In genomic region chr22:38223289-38223960, GRCh38 we compare ENCODE assay signal across 14 cellular contexts. TPM values are rescaled to one million over a fixed set of nuclear protein-coding genes. Genes with fewer than 3 reads are reported as not detected.
A peak's percentile ranks its signal among the peaks of the same experiment; 100 is the strongest.
DNase-seq lines count a peak whose midpoint lies in the region; ATAC-seq, FAIRE-seq and TF ChIP-seq lines count a peak whose summit lies in the region.
"Had no signal": no experiment of that assay in that cellular context is flagged by ENCODE, and none has a peak within 500 bp of the region (broad histone marks: within the 10 kb centered on the region; RNA-seq: fewer than 3 reads in every experiment).

No MANE protein-coding gene starts in this region.

- no peaks in the 10 kb centered on the region for H4K20me1 ChIP-seq in GM12878 (ENCODE audit: control insufficient read depth, insufficient read depth)

- no peaks in the 10 kb centered on the region for H3K9me3 Mint-ChIP-seq in activated CD8-positive, alpha-beta T cell treated with anti-CD3 and anti-CD28 coated beads, Interleukin-2, amount 10 ng/mL, durations not matched to agents 7 days and 5 days (ENCODE audit: insufficient read depth)
- no peaks in the 10 kb centered on the region for H3K9me3 Mint-ChIP-seq in activated CD8-positive, alpha-beta T cell treated with anti-CD3 and anti-CD28 coated beads for 36 hours
- H3K9me3 Mint-ChIP-seq in effector memory CD8-positive, alpha-beta T cell: no peaks in the 10 kb centered on the region
- H3K9me3 Mint-ChIP-seq in activated CD4-positive, alpha-beta T cell treated with anti-CD3 and anti-CD28 coated beads, Interleukin-2, amount 10 ng/mL, durations not matched to agents 7 days and 5 days: no peaks in the 10 kb centered on the region
- H3K9me3 Mint-ChIP-seq: neural crest cell had no signal

- POLR2A ChIA-PET in activated CD8-positive, alpha-beta T cell treated with anti-CD3 and anti-CD28 coated beads, Interleukin-2, amount 10 ng/mL, durations not matched to agents 7 days and 5 days (lab: Charles Lee): no interaction called here
- POLR2A ChIA-PET in activated CD8-positive, alpha-beta T cell treated with anti-CD3 and anti-CD28 coated beads for 36 hours (lab: Charles Lee): interaction anchor here (0.8 to 1.7 kb wide), 2 partner anchors 9 to 109 kb away, joined by 3 read pairs; no protein-coding TSS in a partner anchor
- POLR2A ChIA-PET in GM12878 (lab: Charles Lee): interaction anchor here (0.9 kb wide), 1 partner anchor 37 kb away, joined by 3 read pairs; no protein-coding TSS in a partner anchor
- POLR2A ChIA-PET in activated CD4-positive, alpha-beta T cell treated with anti-CD3 and anti-CD28 coated beads, Interleukin-2, amount 10 ng/mL, durations not matched to agents 7 days and 5 days (lab: Charles Lee): no interaction called here

- H3K27ac ChIP-seq in GM12878 (ENCODE audit: control insufficient read depth, insufficient read depth) (no peak overlapping the region), upper lobe of right lung (peak overlapping the region; percentile 30)

- FAIRE-seq in GM12878 (lab: Jason Lieb, UNC): no peak
- FAIRE-seq: A204.1 had no signal

- H3K36me3 ChIP-seq in GM12878 (ENCODE audit: control insufficient read depth in 2 of 2, insufficient read depth in 2 of 2, low read length in 1 of 2) (peaks cover 0 to under 1% of the 10 kb centered on the region in 2 experiments; a peak in 2 of 4 replicates), upper lobe of right lung (peaks cover 40% of the 10 kb centered on the region)

- no peak overlapping the region for H3K4me2 ChIP-seq in GM12878 (ENCODE audit: control insufficient read depth, insufficient read depth)

- no peak overlapping the region for H3K4me3 Mint-ChIP-seq in activated CD8-positive, alpha-beta T cell treated with anti-CD3 and anti-CD28 coated beads, Interleukin-2, amount 10 ng/mL, durations not matched to agents 7 days and 5 days
- no peak overlapping the region for H3K4me3 Mint-ChIP-seq in activated CD8-positive, alpha-beta T cell treated with anti-CD3 and anti-CD28 coated beads for 36 hours
- no peak overlapping the region for H3K4me3 Mint-ChIP-seq in effector memory CD8-positive, alpha-beta T cell
- H3K4me3 Mint-ChIP-seq in activated CD4-positive, alpha-beta T cell treated with anti-CD3 and anti-CD28 coated beads, Interleukin-2, amount 10 ng/mL, durations not matched to agents 7 days and 5 days: no peak overlapping the region
- H3K4me3 Mint-ChIP-seq: neural crest cell had no signal

- no peak overlapping the region for H2AFZ ChIP-seq in GM12878 (ENCODE audit: control insufficient read depth, low read depth, low read length)

- H3K9ac ChIP-seq in GM12878 (ENCODE audit: control insufficient read depth, insufficient read depth, low read length): no peak overlapping the region

- CTCF ChIA-PET in activated CD8-positive, alpha-beta T cell treated with anti-CD3 and anti-CD28 coated beads, Interleukin-2, amount 10 ng/mL, durations not matched to agents 7 days and 5 days (lab: Charles Lee): no interaction called here
- CTCF ChIA-PET in activated CD8-positive, alpha-beta T cell treated with anti-CD3 and anti-CD28 coated beads for 36 hours (lab: Charles Lee): interaction anchor here (0.9 kb wide), 1 partner anchor 172 kb away, joined by 3 read pairs; no protein-coding TSS in a partner anchor
- CTCF ChIA-PET in GM12878 (lab: Yijun Ruan, JAX): no interaction called here
- CTCF ChIA-PET in activated CD4-positive, alpha-beta T cell treated with anti-CD3 and anti-CD28 coated beads, Interleukin-2, amount 10 ng/mL, durations not matched to agents 7 days and 5 days (lab: Charles Lee): interaction anchor here (0.5 to 1.8 kb wide), 3 partner anchors 11 to 107 kb away, joined by 3 to 7 read pairs (median 4); no protein-coding TSS in a partner anchor

- 57% methylated on average over 12 of the region's 12 CpGs for WGBS in GM12878 (ENCODE audit: insufficient coverage, insufficient replicate concordance, low lambda C conversion rate, missing lambda C conversion rate)

- H3K36me3 Mint-ChIP-seq in activated CD8-positive, alpha-beta T cell treated with anti-CD3 and anti-CD28 coated beads, Interleukin-2, amount 10 ng/mL, durations not matched to agents 7 days and 5 days (ENCODE audit: low read depth): peaks cover 2% of the 10 kb centered on the region
- H3K36me3 Mint-ChIP-seq in activated CD8-positive, alpha-beta T cell treated with anti-CD3 and anti-CD28 coated beads for 36 hours (ENCODE audit: low read depth): no peaks in the 10 kb centered on the region
- peaks cover 45% of the 10 kb centered on the region for H3K36me3 Mint-ChIP-seq in effector memory CD8-positive, alpha-beta T cell (ENCODE audit: insufficient read depth)
- H3K36me3 Mint-ChIP-seq in activated CD4-positive, alpha-beta T cell treated with anti-CD3 and anti-CD28 coated beads, Interleukin-2, amount 10 ng/mL, durations not matched to agents 7 days and 5 days (ENCODE audit: low read depth): no peaks in the 10 kb centered on the region

- TF ChIP-seq CTCF in activated CD8-positive, alpha-beta T cell treated with anti-CD3 and anti-CD28 coated beads for 36 hours (IDR thresholded peaks at IDR 0.05): no peak
- TF ChIP-seq CTCF in GM12878 (IDR thresholded peaks at IDR 0.05 in 2 of 3, conservative IDR thresholded peaks at IDR 0.05 in 1 of 3; ENCODE audit: control insufficient read depth in 2 of 3, extremely low read depth in 1 of 3, insufficient read depth in 1 of 3, low read depth in 3 of 3, low read length in 3 of 3) (peak; percentile 6 to 23 (median 15); a peak in 2 of 6 replicates), upper lobe of right lung (IDR thresholded peaks at IDR 0.05) (no peak)

- H3K4me3 ChIP-seq in GM12878: no peak overlapping the region
- no peak overlapping the region for H3K4me3 ChIP-seq in upper lobe of right lung
- H3K4me3 ChIP-seq: coronary artery, skin epidermis had no signal

- TF ChIP-seq EP300 in GM12878 (IDR thresholded peaks at IDR 0.05; ENCODE audit: borderline replicate concordance in 1 of 2, control insufficient read depth in 1 of 2, low read depth in 2 of 2, low read length in 2 of 2): no peak

- H3K4me1 ChIP-seq in GM12878 (ENCODE audit: control insufficient read depth, insufficient read depth, low read length) (peaks cover 7% of the 10 kb centered on the region), upper lobe of right lung (peaks cover 24% of the 10 kb centered on the region)

- H3K27me3 ChIP-seq in GM12878 (replicated peaks in 1 of 2; ENCODE audit: control insufficient read depth in 2 of 2, insufficient read depth in 2 of 2, low read length in 1 of 2) (no peaks in the 10 kb centered on the region), upper lobe of right lung (no peaks in the 10 kb centered on the region)

- no peak for TF ChIP-seq POLR2A in GM12878 (IDR thresholded peaks at IDR 0.05; ENCODE audit: low read depth, low read length)

- no peak for DNase-seq in activated CD8-positive, alpha-beta T cell treated with anti-CD3 and anti-CD28 coated beads, Interleukin-2, amount 10 ng/mL, durations not matched to agents 7 days and 5 days
- no peak for DNase-seq in activated CD8-positive, alpha-beta T cell treated with anti-CD3 and anti-CD28 coated beads for 36 hours
- DNase-seq in GM12878 (ENCODE audit: low read depth, low spot score): no peak
- no peak for DNase-seq in left lobe of liver (ENCODE audit: low spot score)
- no peak for DNase-seq in upper lobe of right lung
- no peak for DNase-seq in effector memory CD8-positive, alpha-beta T cell
- no peak for DNase-seq in NCI-H2196 (lab: John Stamatoyannopoulos, UW; ENCODE audit: unreplicated experiment)
- no peak for DNase-seq in activated CD4-positive, alpha-beta T cell treated with anti-CD3 and anti-CD28 coated beads, Interleukin-2, amount 10 ng/mL, durations not matched to agents 7 days and 5 days
- DNase-seq: MV-4-11, NCI-H524 treated with DMSO at 0.1 percent for 48 hours had no signal

- no peaks in the 10 kb centered on the region for H3K79me2 ChIP-seq in GM12878 (ENCODE audit: control insufficient read depth, insufficient read depth, low read length)

- peaks cover 11% of the 10 kb centered on the region for H3K4me1 Mint-ChIP-seq in activated CD8-positive, alpha-beta T cell treated with anti-CD3 and anti-CD28 coated beads, Interleukin-2, amount 10 ng/mL, durations not matched to agents 7 days and 5 days (ENCODE audit: low read depth)
- H3K4me1 Mint-ChIP-seq in activated CD8-positive, alpha-beta T cell treated with anti-CD3 and anti-CD28 coated beads for 36 hours (ENCODE audit: low read depth): peaks cover 12% of the 10 kb centered on the region
- H3K4me1 Mint-ChIP-seq in effector memory CD8-positive, alpha-beta T cell (ENCODE audit: low read depth in 2 of 2): peaks cover 6 to 20% of the 10 kb centered on the region in 2 donors
- H3K4me1 Mint-ChIP-seq in activated CD4-positive, alpha-beta T cell treated with anti-CD3 and anti-CD28 coated beads, Interleukin-2, amount 10 ng/mL, durations not matched to agents 7 days and 5 days: peaks cover 9% of the 10 kb centered on the region

- ATAC-seq in activated CD8-positive, alpha-beta T cell treated with anti-CD3 and anti-CD28 coated beads, Interleukin-2, amount 10 ng/mL, durations not matched to agents 7 days and 5 days: no peak
- ATAC-seq in activated CD8-positive, alpha-beta T cell treated with anti-CD3 and anti-CD28 coated beads for 36 hours: no peak
- peak; percentile 44 for ATAC-seq in GM12878
- peak; percentile 12 for ATAC-seq in left lobe of liver
- ATAC-seq in upper lobe of right lung: no peak
- no peak for ATAC-seq in effector memory CD8-positive, alpha-beta T cell (replicated peaks)

- intact Hi-C loops in activated CD8-positive, alpha-beta T cell treated with anti-CD3 and anti-CD28 coated beads for 36 hours (cut with micrococcal nuclease): no loop called here
- intact Hi-C loops in GM12878 (cut with micrococcal nuclease; ENCODE audit: unreplicated experiment) (no loop called here), upper lobe of right lung (cut with DNase I) (no loop called here)

- RAD21 ChIA-PET in GM12878 (lab: Charles Lee; ENCODE audit: unreplicated experiment): no interaction called here

- H3K27me3 Mint-ChIP-seq in activated CD8-positive, alpha-beta T cell treated with anti-CD3 and anti-CD28 coated beads, Interleukin-2, amount 10 ng/mL, durations not matched to agents 7 days and 5 days (ENCODE audit: low read depth): no peaks in the 10 kb centered on the region
- no peaks in the 10 kb centered on the region for H3K27me3 Mint-ChIP-seq in activated CD8-positive, alpha-beta T cell treated with anti-CD3 and anti-CD28 coated beads for 36 hours
- no peaks in the 10 kb centered on the region for H3K27me3 Mint-ChIP-seq in effector memory CD8-positive, alpha-beta T cell
- no peaks in the 10 kb centered on the region for H3K27me3 Mint-ChIP-seq in activated CD4-positive, alpha-beta T cell treated with anti-CD3 and anti-CD28 coated beads, Interleukin-2, amount 10 ng/mL, durations not matched to agents 7 days and 5 days

- in situ Hi-C loops in GM12878 (cut with MboI): no loop called here

- peak overlapping the region; percentile 39 for H3K27ac Mint-ChIP-seq in activated CD8-positive, alpha-beta T cell treated with anti-CD3 and anti-CD28 coated beads, Interleukin-2, amount 10 ng/mL, durations not matched to agents 7 days and 5 days
- H3K27ac Mint-ChIP-seq in activated CD8-positive, alpha-beta T cell treated with anti-CD3 and anti-CD28 coated beads for 36 hours: no peak overlapping the region
- peak overlapping the region in 1 of 2 donors; percentile 95 for H3K27ac Mint-ChIP-seq in effector memory CD8-positive, alpha-beta T cell
- H3K27ac Mint-ChIP-seq in activated CD4-positive, alpha-beta T cell treated with anti-CD3 and anti-CD28 coated beads, Interleukin-2, amount 10 ng/mL, durations not matched to agents 7 days and 5 days: no peak overlapping the region

- H3K9me3 ChIP-seq in GM12878 (replicated peaks; ENCODE audit: control insufficient read depth, insufficient read depth, low read length) (no peaks in the 10 kb centered on the region), upper lobe of right lung (no peaks in the 10 kb centered on the region)

- SMC1A ChIA-PET in GM12878 (lab: Charles Lee; ENCODE audit: uncharacterized antibody, unreplicated experiment): no interaction called here

- no TSS peak for BruUV-seq in GM12878 (replicated peaks; lab: Mats Ljungman, UMichigan)

- TF ChIP-seq RAD21 in GM12878 (IDR thresholded peaks at IDR 0.05; ENCODE audit: insufficient read depth, low read depth, low read length): no peak

RNA-seq across cellular contexts. Expression of gene MAFF, which starts 21.6 kb away (rescaled TPM):
- 1 to 10 TPM; 6.8 to 9.1 TPM for total RNA-seq in activated CD8-positive, alpha-beta T cell treated with anti-CD3 and anti-CD28 coated beads, Interleukin-2, amount 10 ng/mL, durations not matched to agents 7 days and 5 days
- 10 to 100 TPM; 12.5 to 13.7 TPM for total RNA-seq in activated CD8-positive, alpha-beta T cell treated with anti-CD3 and anti-CD28 coated beads for 36 hours
- 6.2 and 10.1 TPM in 2 replicates for total RNA-seq in GM12878 (2013; cell fraction: nucleolus; rRNA removed)
- total RNA-seq in GM12878 (2014; rRNA removed) (1.0 and 1.1 TPM in 2 replicates), GM12878 (2014; rRNA removed; fragmentation: Illumina TruSeq; extraction: Trizol) (0.54 and 0.88 TPM in 2 replicates), GM12878 (2021) (0.87 and 1.4 TPM in 2 replicates), left lobe of liver (2.5 TPM), upper lobe of right lung (48.9 TPM)
- polyA plus RNA-seq in GM12878 (2011; ENCODE audit: low read depth): 0.91 TPM
- polyA plus RNA-seq in GM12878 (2011; rRNA removed) (1.9 and 2.3 TPM in 2 replicates), GM12878 (2014; fragmentation: Illumina TruSeq; extraction: Trizol) (0.57 and 0.81 TPM in 2 replicates), GM12878 (2014; fragmentation: Nextera tagmentation; extraction: Ambion mirVana) (under 1 TPM in 1 of 2 experiments, not detected in 1; 0.22 TPM), GM12878 (2014; rRNA removed) (1.0 and 1.3 TPM in 2 replicates), GM12878 (2016; fragmentation: Nextera tagmentation; extraction: Ambion mirVana) (under 1 TPM; 0.32 to 0.78 TPM)
- polyA plus RNA-seq in GM12878 (2011; cell fraction: cytosol; rRNA removed): 2.7 and 3.2 TPM in 2 replicates
- 1.8 TPM in 2 replicates for polyA plus RNA-seq in GM12878 (2011; cell fraction: nucleus; rRNA removed)
- polyA plus RNA-seq in GM12878 (2012): 2.4 and 4.9 TPM in 2 replicates
- 0.80 and 1.8 TPM in 2 replicates for polyA minus RNA-seq in GM12878 (2011; rRNA and poly(A)+ RNA removed)
- 0.62 and 2.9 TPM in 2 replicates for polyA minus RNA-seq in GM12878 (2011; cell fraction: cytosol; rRNA and poly(A)+ RNA removed)
- polyA minus RNA-seq in GM12878 (2011; cell fraction: nucleus; rRNA and poly(A)+ RNA removed): 2.2 and 2.4 TPM in 2 replicates
- total RNA-seq in activated CD4-positive, alpha-beta T cell treated with anti-CD3 and anti-CD28 coated beads, Interleukin-2, amount 10 ng/mL, durations not matched to agents 7 days and 5 days: 1 to 10 TPM; 4.7 to 5.0 TPM

RNA-seq across cellular contexts. Expression of gene PLA2G6, which starts 41.8 kb away (rescaled TPM):
- total RNA-seq in activated CD8-positive, alpha-beta T cell treated with anti-CD3 and anti-CD28 coated beads, Interleukin-2, amount 10 ng/mL, durations not matched to agents 7 days and 5 days: 10 to 100 TPM; 39.8 to 43.1 TPM
- 10 to 100 TPM; 52.4 to 53.6 TPM for total RNA-seq in activated CD8-positive, alpha-beta T cell treated with anti-CD3 and anti-CD28 coated beads for 36 hours
- 187 and 240 TPM in 2 replicates for total RNA-seq in GM12878 (2013; cell fraction: nucleolus; rRNA removed)
- total RNA-seq in GM12878 (2014; rRNA removed) (17.3 and 20.3 TPM in 2 replicates), GM12878 (2014; rRNA removed; fragmentation: Illumina TruSeq; extraction: Trizol) (11.7 and 13.5 TPM in 2 replicates), GM12878 (2021) (16.7 and 23.2 TPM in 2 replicates), left lobe of liver (32.1 TPM), upper lobe of right lung (52.4 TPM)
- polyA plus RNA-seq in GM12878 (2011; ENCODE audit: low read depth): 14.0 TPM
- polyA plus RNA-seq in GM12878 (2011; rRNA removed) (25.3 and 42.2 TPM in 2 replicates), GM12878 (2014; fragmentation: Illumina TruSeq; extraction: Trizol) (14.2 and 18.9 TPM in 2 replicates), GM12878 (2014; fragmentation: Nextera tagmentation; extraction: Ambion mirVana) (under 1 TPM; 0.15 to 0.27 TPM), GM12878 (2014; rRNA removed) (28.1 and 30.7 TPM in 2 replicates), GM12878 (2016; fragmentation: Nextera tagmentation; extraction: Ambion mirVana) (10 to 100 TPM; 10.0 to 12.6 TPM)
- polyA plus RNA-seq in GM12878 (2011; cell fraction: cytosol; rRNA removed): 37.1 and 42.6 TPM in 2 replicates
- 377 and 471 TPM in 2 replicates for polyA plus RNA-seq in GM12878 (2011; cell fraction: nucleus; rRNA removed)
- 37.9 and 41.3 TPM in 2 replicates for polyA plus RNA-seq in GM12878 (2012)
- 69.2 and 114 TPM in 2 replicates for polyA minus RNA-seq in GM12878 (2011; rRNA and poly(A)+ RNA removed)
- 15.9 and 17.0 TPM in 2 replicates for polyA minus RNA-seq in GM12878 (2011; cell fraction: cytosol; rRNA and poly(A)+ RNA removed)
- 122 and 142 TPM in 2 replicates for polyA minus RNA-seq in GM12878 (2011; cell fraction: nucleus; rRNA and poly(A)+ RNA removed)
- total RNA-seq in activated CD4-positive, alpha-beta T cell treated with anti-CD3 and anti-CD28 coated beads, Interleukin-2, amount 10 ng/mL, durations not matched to agents 7 days and 5 days: 10 to 100 TPM; 65.0 to 72.0 TPM

RNA-seq across cellular contexts. Expression of gene TMEM184B, which starts 49.4 kb away (rescaled TPM):
- total RNA-seq in activated CD8-positive, alpha-beta T cell treated with anti-CD3 and anti-CD28 coated beads, Interleukin-2, amount 10 ng/mL, durations not matched to agents 7 days and 5 days: 10 to 100 TPM; 30.8 to 31.4 TPM
- 10 to 100 TPM; 15.7 to 16.8 TPM for total RNA-seq in activated CD8-positive, alpha-beta T cell treated with anti-CD3 and anti-CD28 coated beads for 36 hours
- total RNA-seq in GM12878 (2013; cell fraction: nucleolus; rRNA removed): 13.7 and 14.0 TPM in 2 replicates
- total RNA-seq in GM12878 (2014; rRNA removed) (4.7 and 5.8 TPM in 2 replicates), GM12878 (2014; rRNA removed; fragmentation: Illumina TruSeq; extraction: Trizol) (4.2 and 5.0 TPM in 2 replicates), GM12878 (2021) (19.5 and 22.4 TPM in 2 replicates), left lobe of liver (11.7 TPM), upper lobe of right lung (79.2 TPM)
- 4.2 TPM for polyA plus RNA-seq in GM12878 (2011; ENCODE audit: low read depth)
- polyA plus RNA-seq in GM12878 (2011; rRNA removed) (2.0 and 3.6 TPM in 2 replicates), GM12878 (2014; fragmentation: Illumina TruSeq; extraction: Trizol) (9.8 and 10.0 TPM in 2 replicates), GM12878 (2014; fragmentation: Nextera tagmentation; extraction: Ambion mirVana) (1 to 10 TPM in 1 of 2 experiments, under 1 TPM in 1; 0.56 to 1.0 TPM), GM12878 (2014; rRNA removed) (14.7 and 15.7 TPM in 2 replicates), GM12878 (2016; fragmentation: Nextera tagmentation; extraction: Ambion mirVana) (10 to 100 TPM; 16.1 to 17.1 TPM)
- 4.5 and 5.4 TPM in 2 replicates for polyA plus RNA-seq in GM12878 (2011; cell fraction: cytosol; rRNA removed)
- polyA plus RNA-seq in GM12878 (2011; cell fraction: nucleus; rRNA removed): 9.4 and 12.5 TPM in 2 replicates
- polyA plus RNA-seq in GM12878 (2012): 10.0 and 10.7 TPM in 2 replicates
- 5.0 and 5.3 TPM in 2 replicates for polyA minus RNA-seq in GM12878 (2011; rRNA and poly(A)+ RNA removed)
- 3.6 and 4.7 TPM in 2 replicates for polyA minus RNA-seq in GM12878 (2011; cell fraction: cytosol; rRNA and poly(A)+ RNA removed)
- polyA minus RNA-seq in GM12878 (2011; cell fraction: nucleus; rRNA and poly(A)+ RNA removed): 2.9 and 4.6 TPM in 2 replicates
- 10 to 100 TPM; 33.8 to 34.5 TPM for total RNA-seq in activated CD4-positive, alpha-beta T cell treated with anti-CD3 and anti-CD28 coated beads, Interleukin-2, amount 10 ng/mL, durations not matched to agents 7 days and 5 days

Comparison
In these comparisons a context has a peak if more than half of its experiments do, and no peak if none do; other contexts are left out.
1. CTCF ChIA-PET loops: an anchor here in activated CD8-positive, alpha-beta T cell treated with anti-CD3 and anti-CD28 coated beads for 36 hours (0.9 kb wide) and activated CD4-positive, alpha-beta T cell treated with anti-CD3 and anti-CD28 coated beads, Interleukin-2, amount 10 ng/mL, durations not matched to agents 7 days and 5 days (0.5 to 1.8 kb wide); none called in activated CD8-positive, alpha-beta T cell treated with anti-CD3 and anti-CD28 coated beads, Interleukin-2, amount 10 ng/mL, durations not matched to agents 7 days and 5 days and GM12878.
2. POLR2A ChIA-PET loops: an anchor here in activated CD8-positive, alpha-beta T cell treated with anti-CD3 and anti-CD28 coated beads for 36 hours (0.8 to 1.7 kb wide) and GM12878 (0.9 kb wide); none called in activated CD8-positive, alpha-beta T cell treated with anti-CD3 and anti-CD28 coated beads, Interleukin-2, amount 10 ng/mL, durations not matched to agents 7 days and 5 days and activated CD4-positive, alpha-beta T cell treated with anti-CD3 and anti-CD28 coated beads, Interleukin-2, amount 10 ng/mL, durations not matched to agents 7 days and 5 days.
3. ATAC-seq: peak in GM12878 (single experiment) and left lobe of liver (single experiment); none in activated CD8-positive, alpha-beta T cell treated with anti-CD3 and anti-CD28 coated beads, Interleukin-2, amount 10 ng/mL, durations not matched to agents 7 days and 5 days (single experiment), activated CD8-positive, alpha-beta T cell treated with anti-CD3 and anti-CD28 coated beads for 36 hours (single experiment), upper lobe of right lung (single experiment) and effector memory CD8-positive, alpha-beta T cell (single experiment).
4. CTCF ChIP-seq: peak in GM12878 (3 of 3); none in activated CD8-positive, alpha-beta T cell treated with anti-CD3 and anti-CD28 coated beads for 36 hours (single experiment) and upper lobe of right lung (single experiment).